Comparison of ENCODE assay signal across 2 cellular contexts in the genomic region with DNA sequence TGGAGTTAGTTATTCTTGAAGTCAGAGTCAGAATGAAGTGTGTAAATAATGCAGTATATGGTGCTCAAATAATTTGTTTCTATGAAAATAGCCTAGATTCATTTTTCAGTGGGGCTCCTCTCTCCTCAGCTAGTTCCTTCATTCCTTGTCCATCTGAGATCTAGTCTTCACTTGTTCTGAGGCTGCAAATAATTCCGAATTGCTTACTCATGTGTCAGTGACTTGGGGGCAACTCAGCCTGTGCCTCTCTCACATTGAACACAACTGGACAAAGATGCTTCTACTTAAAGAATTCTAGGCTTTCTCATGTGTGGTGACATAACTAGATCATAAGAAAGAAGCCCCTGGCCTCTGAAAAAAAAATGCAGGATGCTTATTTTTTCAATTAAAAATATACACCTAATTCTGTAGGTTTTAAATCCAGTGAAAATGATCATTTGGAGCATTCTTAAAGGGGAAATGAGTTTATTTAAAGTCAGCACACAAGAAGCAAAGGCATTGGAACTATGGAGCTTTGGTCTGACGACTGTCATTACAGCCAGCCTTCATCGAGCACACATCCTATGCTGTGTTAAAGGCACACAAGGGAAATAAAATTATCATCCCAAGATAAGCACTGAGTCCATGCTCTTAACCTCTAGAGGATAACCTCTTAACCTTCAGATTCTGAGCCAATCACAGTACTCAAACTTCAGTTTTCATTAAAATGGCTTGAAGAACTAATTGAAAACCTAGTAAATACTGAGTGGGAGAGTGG.
TF ChIP-seq lines count a peak whose summit lies in the region.

No MANE protein-coding gene starts in this region.

TF ChIP-seq in GM23338, 12 proteins besides CTCF, POLR2A, EP300 and RAD21 (continues in another document):
- TF ChIP-seq EZH2phosphoT487 (IDR thresholded peaks at IDR 0.05; ENCODE audit: unreplicated experiment) = no peak
- no peak for TF ChIP-seq REST (IDR thresholded peaks at IDR 0.05; ENCODE audit: unreplicated experiment)
- no peak for TF ChIP-seq POLR2AphosphoS5 (IDR thresholded peaks at IDR 0.05; ENCODE audit: low read depth)
- no peak for TF ChIP-seq CREB1 (CRISPR knock-in tag; IDR thresholded peaks at IDR 0.05; ENCODE audit: low read depth)
- TF ChIP-seq JUNB (IDR thresholded peaks at IDR 0.05; ENCODE audit: unreplicated experiment) = no peak
- TF ChIP-seq, protein P1, sequence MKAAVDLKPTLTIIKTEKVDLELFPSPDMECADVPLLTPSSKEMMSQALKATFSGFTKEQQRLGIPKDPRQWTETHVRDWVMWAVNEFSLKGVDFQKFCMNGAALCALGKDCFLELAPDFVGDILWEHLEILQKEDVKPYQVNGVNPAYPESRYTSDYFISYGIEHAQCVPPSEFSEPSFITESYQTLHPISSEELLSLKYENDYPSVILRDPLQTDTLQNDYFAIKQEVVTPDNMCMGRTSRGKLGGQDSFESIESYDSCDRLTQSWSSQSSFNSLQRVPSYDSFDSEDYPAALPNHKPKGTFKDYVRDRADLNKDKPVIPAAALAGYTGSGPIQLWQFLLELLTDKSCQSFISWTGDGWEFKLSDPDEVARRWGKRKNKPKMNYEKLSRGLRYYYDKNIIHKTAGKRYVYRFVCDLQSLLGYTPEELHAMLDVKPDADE (IDR thresholded peaks at IDR 0.05) = no peak
- no peak for TF ChIP-seq ZNF114 (CRISPR knock-in tag; IDR thresholded peaks at IDR 0.05)
- no peak for TF ChIP-seq STAT1 (IDR thresholded peaks at IDR 0.05; ENCODE audit: unreplicated experiment)
- no peak for TF ChIP-seq NANOG (IDR thresholded peaks at IDR 0.05; ENCODE audit: borderline replicate concordance)
- TF ChIP-seq ZNF331 (CRISPR knock-in tag; IDR thresholded peaks at IDR 0.05; ENCODE audit: low read depth) = no peak

TF ChIP-seq in H1, 55 proteins besides CTCF, POLR2A, EP300 and RAD21:
- TF ChIP-seq E2F6 (IDR thresholded peaks at IDR 0.05) (no peak), ASH2L (IDR thresholded peaks at IDR 0.05; ENCODE audit: low read length) (no peak), CHD1 (IDR thresholded peaks at IDR 0.05; ENCODE audit: low read depth, low read length) (no peak), SP4 (IDR thresholded peaks at IDR 0.05; ENCODE audit: low read length) (no peak), FOSL1 (IDR thresholded peaks at IDR 0.05; ENCODE audit: insufficient read depth, low read depth, low read length) (no peak), NANOG (IDR thresholded peaks at IDR 0.05; ENCODE audit: insufficient read depth, low read depth, low read length, poor library complexity, severe bottlenecking) (no peak), HDAC6 (IDR thresholded peaks at IDR 0.05; ENCODE audit: low read depth, low read length) (no peak), SP2 (IDR thresholded peaks at IDR 0.05; ENCODE audit: low read length) (no peak), RXRA (IDR thresholded peaks at IDR 0.05; ENCODE audit: insufficient read depth, low read depth, low read length) (no peak), POLR2AphosphoS5 (IDR thresholded peaks at IDR 0.05; ENCODE audit: low read depth, low read length) (no peak), PHF8 (conservative IDR thresholded peaks at IDR 0.05; ENCODE audit: low read depth, low read length) (no peak), SRF (IDR thresholded peaks at IDR 0.05; ENCODE audit: low read depth, low read length) (no peak), EZH2 (IDR thresholded peaks at IDR 0.05; ENCODE audit: low read depth, low read length, severe bottlenecking) (no peak)
